Comparison of ENCODE assay signal across 20 cellular contexts in the genomic region with DNA sequence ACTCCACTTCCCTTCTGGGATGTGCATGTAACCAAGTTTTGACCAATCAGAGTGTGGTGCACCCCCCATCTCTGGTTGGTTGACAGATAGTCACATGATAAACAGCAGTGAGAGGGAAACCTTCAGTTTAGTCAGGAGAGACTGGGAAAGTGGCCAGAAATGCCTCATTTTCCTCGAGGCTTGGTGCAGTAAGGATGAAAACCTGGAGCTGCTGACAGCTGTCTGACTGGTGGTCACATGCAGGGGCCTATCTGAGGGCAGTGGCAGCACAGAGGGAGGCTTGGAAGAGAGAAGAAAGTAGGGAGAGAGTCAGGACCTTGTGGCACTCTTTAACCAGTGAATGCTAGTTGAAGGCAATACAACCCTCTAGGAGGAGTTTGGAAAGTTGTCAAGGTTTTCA.
DNase-seq lines count a peak whose midpoint lies in the region; ATAC-seq and TF ChIP-seq lines count a peak whose summit lies in the region.
"Had no signal": no experiment of that assay in that cellular context is flagged by ENCODE, and none has a peak within 500 bp of the region (broad histone marks: within the 10 kb centered on the region; RNA-seq: fewer than 3 reads in every experiment).

No MANE protein-coding gene starts in this region.

- no peaks in the 10 kb centered on the region for H3K4me1 ChIP-seq in left ventricle myocardium inferior
- H3K4me1 ChIP-seq: colonic mucosa, uterus had no signal

- peak overlapping the region; percentile 27 for H3K27ac Mint-ChIP-seq in dendritic cell treated with granulocyte-macrophage colony-stimulating factor and Interleukin-4, amounts not matched to agents 40 ng/mL and 50 ng/mL, for 4 days
- H3K27ac Mint-ChIP-seq: activated CD4-positive, alpha-beta memory T cell treated with anti-CD3 and anti-CD28 coated beads for 36 hours; activated naive CD8-positive, alpha-beta T cell treated with anti-CD3 and anti-CD28 coated beads, Interleukin-2, amount 50 U/mL, for 24 hours had no signal

- H3K9me3 Mint-ChIP-seq in dendritic cell treated with granulocyte-macrophage colony-stimulating factor and Interleukin-4, amounts not matched to agents 40 ng/mL and 50 ng/mL, for 4 days = no peaks in the 10 kb centered on the region
- H3K9me3 Mint-ChIP-seq: activated CD4-positive, alpha-beta memory T cell treated with anti-CD3 and anti-CD28 coated beads for 36 hours; activated naive CD8-positive, alpha-beta T cell treated with anti-CD3 and anti-CD28 coated beads, Interleukin-2, amount 50 U/mL, for 24 hours; CD4-positive, alpha-beta memory T cell; neural crest cell had no signal

- H3K36me3 Mint-ChIP-seq in dendritic cell treated with granulocyte-macrophage colony-stimulating factor and Interleukin-4, amounts not matched to agents 40 ng/mL and 50 ng/mL, for 4 days (ENCODE audit: low read depth) = no peaks in the 10 kb centered on the region

- no peak overlapping the region for H3K27ac ChIP-seq in left ventricle myocardium inferior (replicated peaks)
- H3K27ac ChIP-seq: colonic mucosa, uterus had no signal

- H3K4me1 Mint-ChIP-seq in dendritic cell treated with granulocyte-macrophage colony-stimulating factor and Interleukin-4, amounts not matched to agents 40 ng/mL and 50 ng/mL, for 4 days (ENCODE audit: low read depth) = peaks cover 54% of the 10 kb centered on the region

- H3K27me3 Mint-ChIP-seq in dendritic cell treated with granulocyte-macrophage colony-stimulating factor and Interleukin-4, amounts not matched to agents 40 ng/mL and 50 ng/mL, for 4 days = peaks cover 12% of the 10 kb centered on the region
- H3K27me3 Mint-ChIP-seq: activated CD4-positive, alpha-beta memory T cell treated with anti-CD3 and anti-CD28 coated beads for 36 hours; CD4-positive, alpha-beta memory T cell had no signal

- H3K36me3 ChIP-seq in left ventricle myocardium inferior = no peaks in the 10 kb centered on the region
- H3K36me3 ChIP-seq: colonic mucosa, HAP-1, MG63, uterus had no signal

- H3K27me3 ChIP-seq in left ventricle myocardium inferior (ENCODE audit: low read depth) = no peaks in the 10 kb centered on the region
- H3K27me3 ChIP-seq: colonic mucosa, MG63, uterus had no signal

- H3K9me3 ChIP-seq in left ventricle myocardium inferior (replicated peaks) = no peaks in the 10 kb centered on the region
- H3K9me3 ChIP-seq: colonic mucosa, HAP-1, MG63, uterus had no signal

- TF ChIP-seq CTCF in left ventricle myocardium inferior (IDR thresholded peaks at IDR 0.05; ENCODE audit: borderline replicate concordance) = no peak

- H3K4me3 Mint-ChIP-seq in dendritic cell treated with granulocyte-macrophage colony-stimulating factor and Interleukin-4, amounts not matched to agents 40 ng/mL and 50 ng/mL, for 4 days = no peak overlapping the region
- H3K4me3 Mint-ChIP-seq: activated CD4-positive, alpha-beta memory T cell treated with anti-CD3 and anti-CD28 coated beads for 36 hours; activated naive CD8-positive, alpha-beta T cell treated with anti-CD3 and anti-CD28 coated beads, Interleukin-2, amount 50 U/mL, for 24 hours; CD4-positive, alpha-beta memory T cell; neural crest cell had no signal

- DNase-seq in Right ventricle myocardium inferior (ENCODE audit: missing footprints) (no peak), left ventricle myocardium inferior (no peak), NCI-H446 treated with DMSO at 0.1 percent for 48 hours (lab: John Stamatoyannopoulos, UW) (peak; percentile 76), renal cortical epithelial cell (ENCODE audit: low read depth) (peak; percentile 74)
- DNase-seq in activated CD4-positive, alpha-beta T cell treated with anti-CD3 and anti-CD28 coated beads, Interleukin-2, amount 50 U/mL, for 48 hours = no peak
- DNase-seq: activated CD4-positive, alpha-beta memory T cell treated with anti-CD3 and anti-CD28 coated beads for 36 hours; activated naive CD8-positive, alpha-beta T cell treated with anti-CD3 and anti-CD28 coated beads, Interleukin-2, amount 50 U/mL, for 24 hours; CD4-positive, alpha-beta memory T cell; colonic mucosa; GF-D8; islet precursor cell; MG63; NCI-H1930; NCI-H748 treated with DMSO at 0.1 percent for 48 hours; uterus had no signal

- intact Hi-C loops in Right ventricle myocardium inferior (cut with DNase I) (no loop called here), left ventricle myocardium inferior (cut with micrococcal nuclease) (no loop called here)
- intact Hi-C loops in dendritic cell treated with granulocyte-macrophage colony-stimulating factor and Interleukin-4, amounts not matched to agents 40 ng/mL and 50 ng/mL, for 4 days (cut with micrococcal nuclease) = no loop called here

- no peak overlapping the region for H3K4me3 ChIP-seq in left ventricle myocardium inferior
- H3K4me3 ChIP-seq: colonic mucosa, HAP-1, MG63, uterus had no signal

- peak; percentile 31 for ATAC-seq in Right ventricle myocardium inferior
- no peak for ATAC-seq in GM19324 (IDR thresholded peaks at IDR 0.05; ENCODE audit: low FRiP score, unreplicated experiment)
- no peak for ATAC-seq in GM18520 (IDR thresholded peaks at IDR 0.05; ENCODE audit: unreplicated experiment)
- ATAC-seq: activated naive CD8-positive, alpha-beta T cell treated with anti-CD3 and anti-CD28 coated beads, Interleukin-2, amount 50 U/mL, for 24 hours had no signal

Comparison
In these comparisons a context has a peak if more than half of its experiments do, and no peak if none do; other contexts are left out.
1. DNase-seq: peak in NCI-H446 treated with DMSO at 0.1 percent for 48 hours (single experiment) and renal cortical epithelial cell (single experiment); none in Right ventricle myocardium inferior (single experiment), left ventricle myocardium inferior (single experiment) and activated CD4-positive, alpha-beta T cell treated with anti-CD3 and anti-CD28 coated beads, Interleukin-2, amount 50 U/mL, for 48 hours (0 of 2).